13 cellular contexts compared by ENCODE assay signal in genomic region chr7:103076767-103077166, GRCh38. TPM values are rescaled to one million over a fixed set of nuclear protein-coding genes. Genes with fewer than 3 reads are reported as not detected.
DNase-seq lines count a peak whose midpoint lies in the region; ATAC-seq and TF ChIP-seq lines count a peak whose summit lies in the region.
"Had no signal": no experiment of that assay in that cellular context is flagged by ENCODE, and none has a peak within 500 bp of the region (broad histone marks: within the 10 kb centered on the region; RNA-seq: fewer than 3 reads in every experiment).

No MANE protein-coding gene starts in this region.

- H3K27ac Mint-ChIP-seq in type B pancreatic cell = no peak overlapping the region
- H3K27ac Mint-ChIP-seq in H9 = no peak overlapping the region

- H3K36me3 ChIP-seq in OCI-LY7 (ENCODE audit: insufficient read depth, low read length) = peaks cover 10% of the 10 kb centered on the region; the same call in 1 of the 2 replicates

- H2AFZ ChIP-seq in OCI-LY7 (ENCODE audit: low read length) (no peak overlapping the region), H9 (ENCODE audit: low read length) (no peak overlapping the region)

- peaks cover 9% of the 10 kb centered on the region for H3K36me3 Mint-ChIP-seq in activated T-cell treated with anti-CD3 and anti-CD28 coated beads, Interleukin-2, amount 50 U/mL, for 4 hours (ENCODE audit: insufficient read depth)
- no peaks in the 10 kb centered on the region for H3K36me3 Mint-ChIP-seq in type B pancreatic cell
- peaks cover 10 to 22% (median 13%) of the 10 kb centered on the region in 3 experiments; a peak in 6 of 7 replicates for H3K36me3 Mint-ChIP-seq in H9 (ENCODE audit: insufficient read depth in 1 of 3, low read depth in 3 of 3)

- no TSS peak for BruUV-seq in OCI-LY7 (replicated peaks; lab: Mats Ljungman, UMichigan)

- no peak overlapping the region for H2BK15ac ChIP-seq in H9 (ENCODE audit: low read depth, low read length)

- H3K4ac ChIP-seq in H9 (ENCODE audit: low read depth, low read length) = no peak overlapping the region

- no peak overlapping the region for H2BK120ac ChIP-seq in H9 (ENCODE audit: low read depth, low read length, poor library complexity, severe bottlenecking)

- H3K27me3 ChIP-seq in H9 (ENCODE audit: insufficient read depth, low read length) = no peaks in the 10 kb centered on the region

- no peaks in the 10 kb centered on the region for H3K9me3 Mint-ChIP-seq in activated T-cell treated with anti-CD3 and anti-CD28 coated beads, Interleukin-2, amount 50 U/mL, for 4 hours
- H3K9me3 Mint-ChIP-seq in type B pancreatic cell (no peaks in the 10 kb centered on the region), H9 (no peaks in the 10 kb centered on the region)

- no peaks in the 10 kb centered on the region for H3K9me2 ChIP-seq in OCI-LY7 (ENCODE audit: insufficient read depth, low read length)

- no peak overlapping the region for H4K8ac ChIP-seq in H9 (replicated peaks; ENCODE audit: insufficient read length, low read depth, low read length)

- no peak overlapping the region for H3K23ac ChIP-seq in H9 (ENCODE audit: insufficient read length, low read depth, low read length)

- no peaks in the 10 kb centered on the region for H3K79me1 ChIP-seq in H9 (ENCODE audit: insufficient read depth, low read depth, low read length, poor library complexity, severe bottlenecking)

- intact Hi-C loops in OCI-LY7 (cut with micrococcal nuclease; ENCODE audit: unreplicated experiment) = no loop called here

- ATAC-seq in activated T-cell treated with anti-CD3 and anti-CD28 coated beads, Interleukin-2, amount 50 U/mL, for 4 hours = no peak
- no peak for ATAC-seq in GM18502 (IDR thresholded peaks at IDR 0.05; ENCODE audit: poor library complexity, unreplicated experiment)

- H3T11ph ChIP-seq in H9 (ENCODE audit: low read length) = no peak overlapping the region

- CTCF ChIA-PET in OCI-LY7 (lab: Charles Lee; ENCODE audit: unreplicated experiment) = no interaction called here

- no peak overlapping the region for H3K14ac ChIP-seq in H9 (ENCODE audit: insufficient read depth, low read length)

- POLR2A ChIA-PET in OCI-LY7 (lab: Charles Lee) = interaction anchor here (1.3 kb wide), 1 partner anchor 41 kb away, joined by 3 read pairs; no protein-coding TSS in a partner anchor

- TF ChIP-seq CTCF in OCI-LY7 (conservative IDR thresholded peaks at IDR 0.05; ENCODE audit: low read length) = no peak
- TF ChIP-seq CTCF in type B pancreatic cell (conservative IDR thresholded peaks at IDR 0.05) = no peak
- no peak for TF ChIP-seq CTCF in H9 (conservative IDR thresholded peaks at IDR 0.05)

- H3K27ac ChIP-seq in OCI-LY7 (ENCODE audit: low read depth, low read length, poor library complexity, severe bottlenecking) = no peak overlapping the region
- H3K27ac ChIP-seq in H9 (ENCODE audit: insufficient read length, low read depth, low read length) = no peak overlapping the region

- no peak overlapping the region for H2BK5ac ChIP-seq in H9 (ENCODE audit: insufficient read length, low read length)

- H3K56ac ChIP-seq in H9 (ENCODE audit: insufficient read length, low read depth, low read length) = no peak overlapping the region

- no CpG with 5 or more reads among the region's 7 CpGs for WGBS in H9 (ENCODE audit: extremely low coverage, insufficient read length, low lambda C conversion rate)

- H3K23me2 ChIP-seq in H9 (ENCODE audit: insufficient read length, low read depth, low read length, poor library complexity, severe bottlenecking) = peaks cover 13% of the 10 kb centered on the region

- H3K4me1 ChIP-seq in OCI-LY7 (ENCODE audit: insufficient read depth, low read length, poor library complexity, severe bottlenecking) (peaks cover 13% of the 10 kb centered on the region), H9 (ENCODE audit: insufficient read depth, low read length) (no peaks in the 10 kb centered on the region)

- H2BK20ac ChIP-seq in H9 (ENCODE audit: low read depth, low read length, poor library complexity, severe bottlenecking) = no peak overlapping the region

- H3K4me1 Mint-ChIP-seq in activated T-cell treated with anti-CD3 and anti-CD28 coated beads, Interleukin-2, amount 50 U/mL, for 4 hours (ENCODE audit: low read depth) = peaks cover 35% of the 10 kb centered on the region
- peaks cover 19% of the 10 kb centered on the region for H3K4me1 Mint-ChIP-seq in type B pancreatic cell (ENCODE audit: unreplicated experiment)
- H3K4me1 Mint-ChIP-seq in H9 = peaks cover 19 to 29% of the 10 kb centered on the region in 2 experiments

- H4K5ac ChIP-seq in H9 (ENCODE audit: insufficient read length, low read depth, low read length) = no peak overlapping the region

- peak overlapping the region; percentile 98 for H3K4me3 Mint-ChIP-seq in activated T-cell treated with anti-CD3 and anti-CD28 coated beads, Interleukin-2, amount 50 U/mL, for 4 hours
- H3K4me3 Mint-ChIP-seq in type B pancreatic cell (peak overlapping the region; percentile 9), H9 (no peak overlapping the region)

- H2BK12ac ChIP-seq in H9 (ENCODE audit: insufficient read length, low read depth, low read length) = no peak overlapping the region

- no peak overlapping the region for H3K18ac ChIP-seq in H9 (ENCODE audit: insufficient read length, low read depth, low read length)

- H3K4me2 ChIP-seq in OCI-LY7 (ENCODE audit: low read length) = 0 out of 2 replicates have a peak overlapping the region, but pooled peaks have one; percentile 12
- H3K4me2 ChIP-seq in H9 (ENCODE audit: insufficient read depth, insufficient read length, low read length) = no peak overlapping the region

- no peak overlapping the region for H3K4me3 ChIP-seq in OCI-LY7 (ENCODE audit: low read depth, low read length, poor library complexity, severe bottlenecking)

- H4K20me1 ChIP-seq in OCI-LY7 (ENCODE audit: insufficient read depth, low read length) (no peaks in the 10 kb centered on the region), H9 (ENCODE audit: control insufficient read depth, insufficient read depth, insufficient read length) (no peaks in the 10 kb centered on the region)

- H2AK5ac ChIP-seq in H9 (ENCODE audit: insufficient read length, low read length) = no peak overlapping the region

- DNase-seq in activated T-cell treated with anti-CD3 and anti-CD28 coated beads, Interleukin-2, amount 50 U/mL, for 4 hours = no peak
- no peak for DNase-seq in activated T-cell treated with anti-CD3 and anti-CD28 coated beads, Interleukin-2, amount 50 U/mL, for 1 hour
- DNase-seq in OCI-LY7 (ENCODE audit: low spot score) (no peak), fibroblast of gingiva (ENCODE audit: low read depth) (peak; percentile 4), type B pancreatic cell (ENCODE audit: extremely low spot score, unreplicated experiment) (no peak), HuH-7.5 (ENCODE audit: low spot score) (no peak), H9 (no peak)
- DNase-seq: activated CD4-positive, CD25-positive, alpha-beta regulatory T cell treated with anti-CD3 and anti-CD28 coated beads, Interleukin-2, amount 50 U/mL, for 72 hours; aorta; cortex of kidney; NCI-H1417 treated with DMSO at 0.1 percent for 48 hours; NCI-H345 had no signal

- H3K9me3 ChIP-seq in OCI-LY7 (ENCODE audit: low read length) (no peaks in the 10 kb centered on the region), H9 (ENCODE audit: control insufficient read depth, low read depth, low read length) (no peaks in the 10 kb centered on the region)

- H3K9ac ChIP-seq in H9 (ENCODE audit: extremely low read depth, insufficient read length, low read length) = no peak overlapping the region

- no peaks in the 10 kb centered on the region for H3K27me3 Mint-ChIP-seq in activated T-cell treated with anti-CD3 and anti-CD28 coated beads, Interleukin-2, amount 50 U/mL, for 4 hours (ENCODE audit: low read depth)
- no peaks in the 10 kb centered on the region for H3K27me3 Mint-ChIP-seq in type B pancreatic cell
- no peaks in the 10 kb centered on the region for H3K27me3 Mint-ChIP-seq in H9 (ENCODE audit: low read depth)

- H3K79me2 ChIP-seq in OCI-LY7 (ENCODE audit: insufficient read depth, low read depth, low read length) = peaks cover 24% of the 10 kb centered on the region
- peaks cover 3% of the 10 kb centered on the region; the same call in 1 of the 2 replicates for H3K79me2 ChIP-seq in H9 (ENCODE audit: insufficient read depth, low read length)

- no peak overlapping the region for H4K91ac ChIP-seq in H9 (ENCODE audit: insufficient read length, low read depth, low read length)

RNA-seq across cellular contexts. Expression of gene ARMC10, which starts 1.8 kb away (rescaled TPM):
- total RNA-seq in activated T-cell treated with anti-CD3 and anti-CD28 coated beads, Interleukin-2, amount 50 U/mL, for 4 hours = 10 to 100 TPM; 54.3 to 58.3 (median 55.1) TPM
- total RNA-seq in OCI-LY7 (2014; rRNA removed; shearing (Covaris generic)) = 20.9 and 24.3 TPM in 2 replicates
- total RNA-seq in OCI-LY7 (2022) = 33.4 and 36.3 TPM in 2 replicates
- total RNA-seq in type B pancreatic cell (ENCODE audit: low replicate concordance) = 30.0 and 36.5 TPM in 2 replicates
- total RNA-seq in H9 (2021) = 40.2 and 46.8 TPM in 2 replicates

RNA-seq across cellular contexts. Expression of gene FBXL13, which starts 2.2 kb away (rescaled TPM):
- 1 to 10 TPM in 1 of 3 donors, under 1 TPM in 2; 0.84 to 1.1 (median 0.96) TPM for total RNA-seq in activated T-cell treated with anti-CD3 and anti-CD28 coated beads, Interleukin-2, amount 50 U/mL, for 4 hours
- total RNA-seq in OCI-LY7 (2014; rRNA removed; shearing (Covaris generic)) = 0.41 and 2.0 TPM in 2 replicates
- total RNA-seq in OCI-LY7 (2022) (1.6 TPM in 2 replicates), type B pancreatic cell (ENCODE audit: low replicate concordance) (1.1 and 4.0 TPM in 2 replicates), H9 (2021) (3.8 and 4.4 TPM in 2 replicates)

Comparison
In these comparisons a context has a peak if more than half of its experiments do, and no peak if none do; other contexts are left out.
1. H3K4me3 Mint-ChIP-seq: peak in activated T-cell treated with anti-CD3 and anti-CD28 coated beads, Interleukin-2, amount 50 U/mL, for 4 hours (single experiment) and type B pancreatic cell (single experiment); none in H9 (0 of 2).